In genomic region chr3:195270079-195270349, GRCh38 we compare ENCODE assay signal across 9 cellular contexts. TPM values are rescaled to one million over a fixed set of nuclear protein-coding genes. Genes with fewer than 3 reads are reported as not detected.
A peak's percentile ranks its signal among the peaks of the same experiment; 100 is the strongest.
DNase-seq lines count a peak whose midpoint lies in the region; ATAC-seq, FAIRE-seq and TF ChIP-seq lines count a peak whose summit lies in the region.
"Had no signal": no experiment of that assay in that cellular context is flagged by ENCODE, and none has a peak within 500 bp of the region (broad histone marks: within the 10 kb centered on the region; RNA-seq: fewer than 3 reads in every experiment).

No MANE protein-coding gene starts in this region.

- no peak for DNase-seq in GM12891 (ENCODE audit: insufficient read length, low spot score)
- DNase-seq in SK-N-MC (ENCODE audit: low read depth, low spot score): no peak
- no peak for DNase-seq in skeletal muscle cell (ENCODE audit: low read depth)
- DNase-seq in NCI-H1436 (lab: John Stamatoyannopoulos, UW): no peak
- DNase-seq: T1000 had no signal

- peak; percentile 5 for FAIRE-seq in GM12891 (lab: Jason Lieb, UNC)

- H3K27me3 ChIP-seq in gastroesophageal sphincter: no peaks in the 10 kb centered on the region

- H3K27ac ChIP-seq in SK-N-MC: no peak overlapping the region
- H3K27ac ChIP-seq in gastroesophageal sphincter: peak overlapping the region in 3 of 4 donors; percentile 88 to 90 (median 88)

- peaks cover 22% of the 10 kb centered on the region for H3K36me3 ChIP-seq in SK-N-MC (ENCODE audit: insufficient read depth, low read length)
- peaks cover 0 to 14% of the 10 kb centered on the region in 2 donors for H3K36me3 ChIP-seq in gastroesophageal sphincter

- H3K9me3 ChIP-seq in SK-N-MC (ENCODE audit: low read depth, low read length): no peaks in the 10 kb centered on the region
- H3K9me3 ChIP-seq in gastroesophageal sphincter: no peaks in the 10 kb centered on the region

- peak overlapping the region; percentile 78 for H3K9ac ChIP-seq in SK-N-MC (ENCODE audit: insufficient read length)

- WGBS in gastroesophageal sphincter (ENCODE audit: low coverage in 1 of 2), 2 donors: 0% methylated on average over 1 to 2 of the region's 8 CpGs

- ATAC-seq in gastroesophageal sphincter: no peak
- no peak for ATAC-seq in GM18505 (IDR thresholded peaks at IDR 0.05; ENCODE audit: unreplicated experiment)
- ATAC-seq in HG03378 (IDR thresholded peaks at IDR 0.05; ENCODE audit: unreplicated experiment): no peak
- ATAC-seq in HG03432 (IDR thresholded peaks at IDR 0.05; ENCODE audit: unreplicated experiment): no peak

- TF ChIP-seq POLR2A in GM12891 (IDR thresholded peaks at IDR 0.05; ENCODE audit: low read depth, low read length) (no peak), gastroesophageal sphincter (IDR thresholded peaks at IDR 0.05) (no peak), GM18505 (IDR thresholded peaks at IDR 0.05; ENCODE audit: borderline replicate concordance, extremely low read depth, insufficient read depth, insufficient read length) (no peak)

- H3K4me3 ChIP-seq in SK-N-MC (peak overlapping the region; percentile 85), gastroesophageal sphincter (peak overlapping the region; percentile 52 to 76), skeletal muscle cell (ENCODE audit: low read depth, low read length) (peak overlapping the region; percentile 78)

- no peak for TF ChIP-seq EP300 in gastroesophageal sphincter (IDR thresholded peaks at IDR 0.05)

- peaks cover 0 to 30% (median 14%) of the 10 kb centered on the region in 3 donors for H3K4me1 ChIP-seq in gastroesophageal sphincter

- TF ChIP-seq CTCF in gastroesophageal sphincter (IDR thresholded peaks at IDR 0.05): no peak

TF ChIP-seq in GM12891, 5 proteins besides CTCF, POLR2A, EP300 and RAD21:
- TF ChIP-seq POLR2AphosphoS5 (IDR thresholded peaks at IDR 0.05; ENCODE audit: low read depth, low read length): no peak
- TF ChIP-seq TAF1 (IDR thresholded peaks at IDR 0.05; ENCODE audit: low read depth, low read length): no peak
- TF ChIP-seq PAX5 (IDR thresholded peaks at IDR 0.05; ENCODE audit: insufficient read depth, low read length, severe bottlenecking): no peak
- no peak for TF ChIP-seq POU2F2 (IDR thresholded peaks at IDR 0.05; ENCODE audit: low read depth, low read length)
- no peak for TF ChIP-seq SPI1 (IDR thresholded peaks at IDR 0.05; ENCODE audit: low read depth, low read length)

RNA-seq across cellular contexts. Expression of gene XXYLT1, which starts 0.9 kb away (rescaled TPM):
- 4.0 TPM for polyA plus RNA-seq in GM12891 (2012; ENCODE audit: low read depth, missing spikeins)
- 10 to 100 TPM; 10.1 to 14.0 (median 12.5) TPM for total RNA-seq in gastroesophageal sphincter
